In genomic region chr2:63678085-63678484, GRCh38 we compare ENCODE assay signal across 2 cellular contexts.
TF ChIP-seq lines count a peak whose summit lies in the region.

No MANE protein-coding gene starts in this region.

TF ChIP-seq in HepG2, 621 proteins besides CTCF, POLR2A, EP300 and RAD21:
- no peak for TF ChIP-seq HOMEZ (CRISPR knock-in tag; IDR thresholded peaks at IDR 0.05; ENCODE audit: low read depth)
- TF ChIP-seq SMC3 (IDR thresholded peaks at IDR 0.05; ENCODE audit: low read length) = no peak
- TF ChIP-seq ZSCAN9 (CRISPR knock-in tag; IDR thresholded peaks at IDR 0.05; ENCODE audit: borderline replicate concordance) = no peak
- no peak for TF ChIP-seq NCOR1 (IDR thresholded peaks at IDR 0.05; ENCODE audit: borderline replicate concordance, low read length)
- TF ChIP-seq MAFK (conservative IDR thresholded peaks at IDR 0.05 in 1 of 2, IDR thresholded peaks at IDR 0.05 in 1 of 2; ENCODE audit: low read length in 2 of 2) = peak; percentile 55 to 62; a peak in 3 of 4 replicates
- TF ChIP-seq ZMYM3 (CRISPR knock-in tag; IDR thresholded peaks at IDR 0.05) = no peak
- TF ChIP-seq ZNF652 (CRISPR knock-in tag; IDR thresholded peaks at IDR 0.05; ENCODE audit: borderline replicate concordance, low read depth) = no peak
- no peak for TF ChIP-seq MYPOP (CRISPR knock-in tag; IDR thresholded peaks at IDR 0.05)
- no peak for TF ChIP-seq MEIS1 (CRISPR knock-in tag; IDR thresholded peaks at IDR 0.05; ENCODE audit: borderline replicate concordance)
- TF ChIP-seq MAFF (IDR thresholded peaks at IDR 0.05; ENCODE audit: low read depth, low read length) = peak; percentile 49
- TF ChIP-seq AHDC1 (CRISPR knock-in tag; IDR thresholded peaks at IDR 0.05; ENCODE audit: borderline replicate concordance) = no peak
- TF ChIP-seq ZNF614 (CRISPR knock-in tag; IDR thresholded peaks at IDR 0.05; ENCODE audit: borderline replicate concordance) = no peak
- TF ChIP-seq ZNF530 (CRISPR knock-in tag; IDR thresholded peaks at IDR 0.05; ENCODE audit: low read depth) = no peak

TF ChIP-seq in K562, 482 proteins besides CTCF, POLR2A, EP300 and RAD21:
- no peak for TF ChIP-seq MTA3 (IDR thresholded peaks at IDR 0.05; ENCODE audit: borderline replicate concordance)
- TF ChIP-seq PPARD (CRISPR knock-in tag; IDR thresholded peaks at IDR 0.05) = no peak
- no peak for TF ChIP-seq CREB3 (tag; conservative IDR thresholded peaks at IDR 0.05; ENCODE audit: low read depth)
- peak; percentile 43 for TF ChIP-seq C11orf30 (IDR thresholded peaks at IDR 0.05; ENCODE audit: low read depth)
- TF ChIP-seq ARID3B (CRISPR knock-in tag; IDR thresholded peaks at IDR 0.05; ENCODE audit: borderline replicate concordance) = no peak
- TF ChIP-seq ZNF316 (IDR thresholded peaks at IDR 0.05) = peak; percentile 53
- no peak for TF ChIP-seq CHD7 (IDR thresholded peaks at IDR 0.05; ENCODE audit: low read depth, low read length)
